20 cellular contexts compared by ENCODE assay signal in genomic region chr11:117090111-117090706, GRCh38. TPM values are rescaled to one million over a fixed set of nuclear protein-coding genes. Genes with fewer than 3 reads are reported as not detected.
DNase-seq lines count a peak whose midpoint lies in the region; ATAC-seq, FAIRE-seq and TF ChIP-seq lines count a peak whose summit lies in the region.
"Had no signal": no experiment of that assay in that cellular context is flagged by ENCODE, and none has a peak within 500 bp of the region (broad histone marks: within the 10 kb centered on the region; RNA-seq: fewer than 3 reads in every experiment).

No MANE protein-coding gene starts in this region.

- H3K4me1 ChIP-seq in trophoblast cell (ENCODE audit: control insufficient read depth in 1 of 2, insufficient read depth in 2 of 2, low read length in 2 of 2), result peaks cover 5 to 9% of the 10 kb centered on the region in 2 experiments
- H3K4me1 ChIP-seq in uterus, result no peaks in the 10 kb centered on the region
- H3K4me1 ChIP-seq: prostate gland had no signal

- H3K4me1 Mint-ChIP-seq in T-helper 17 cell, result peaks cover 49% of the 10 kb centered on the region

- intact Hi-C loops in uterus (cut with DNase I; ENCODE audit: low total_unique reads), result no loop called here

- no peak overlapping the region for H3K23ac ChIP-seq in trophoblast cell (ENCODE audit: low read length)

- DNase-seq in GM19239 (ENCODE audit: insufficient read length, low spot score), result no peak
- no peak for DNase-seq in T-helper 17 cell
- DNase-seq in epithelial cell of esophagus (ENCODE audit: low read depth), result peak; percentile 76
- peak in 1 of 2 donors; percentile 9 for DNase-seq in trophoblast cell
- DNase-seq in COLO829 (ENCODE audit: low spot score), result no peak
- no peak for DNase-seq in uterus
- no peak for DNase-seq in HT-29 (ENCODE audit: low spot score)
- DNase-seq: activated CD4-positive, CD25-positive, alpha-beta regulatory T cell treated with anti-CD3 and anti-CD28 coated beads, Interleukin-2, amount 50 U/mL, for 72 hours; activated CD8-positive, alpha-beta memory T cell treated with anti-CD3 and anti-CD28 coated beads, Interleukin-2, amount 50 U/mL, for 4 hours; activated naive CD4-positive, alpha-beta T cell treated with anti-CD3 and anti-CD28 coated beads, Interleukin-2, amount 10 ng/mL, durations not matched to agents 7 days and 5 days; COR-L47; effector memory CD4-positive, alpha-beta T cell; left lung; NCI-H1092; SIG-M5; spleen; T-helper 2 cell had no signal

- no peak for TF ChIP-seq POLR2A in uterus (IDR thresholded peaks at IDR 0.05)

- no peak overlapping the region for H3K4ac ChIP-seq in trophoblast cell (ENCODE audit: low read depth, low read length)

- H3K4me2 ChIP-seq in trophoblast cell (ENCODE audit: low read length), result no peak overlapping the region

- H3K14ac ChIP-seq in trophoblast cell (ENCODE audit: low read length), result no peak overlapping the region

- no peaks in the 10 kb centered on the region for H3K27me3 Mint-ChIP-seq in T-helper 17 cell
- H3K27me3 Mint-ChIP-seq: activated naive CD4-positive, alpha-beta T cell treated with anti-CD3 and anti-CD28 coated beads, Interleukin-2, amount 10 ng/mL, durations not matched to agents 7 days and 5 days had no signal

- H3K27me3 ChIP-seq in trophoblast cell (ENCODE audit: insufficient read depth, low read length), result no peaks in the 10 kb centered on the region
- no peaks in the 10 kb centered on the region for H3K27me3 ChIP-seq in uterus
- H3K27me3 ChIP-seq: left lung, spleen had no signal

- H3K36me3 ChIP-seq in trophoblast cell (ENCODE audit: control insufficient read depth in 1 of 2, insufficient read depth in 2 of 2, low read length in 2 of 2) (no peaks in the 10 kb centered on the region), uterus (no peaks in the 10 kb centered on the region)
- H3K36me3 ChIP-seq: prostate gland had no signal

- H3K27ac Mint-ChIP-seq in T-helper 17 cell, result no peak overlapping the region
- H3K27ac Mint-ChIP-seq: activated naive CD4-positive, alpha-beta T cell treated with anti-CD3 and anti-CD28 coated beads, Interleukin-2, amount 10 ng/mL, durations not matched to agents 7 days and 5 days; nephron had no signal

- H3K79me2 ChIP-seq in trophoblast cell (ENCODE audit: control insufficient read depth, insufficient read depth, low read length, poor library complexity), result peaks cover 5% of the 10 kb centered on the region

- TF ChIP-seq CTCF in epithelial cell of esophagus (IDR thresholded peaks at IDR 0.05; ENCODE audit: insufficient read depth, low read depth, low read length, missing control alignments), result no peak
- no peak for TF ChIP-seq CTCF in uterus (IDR thresholded peaks at IDR 0.05)

- H3K27ac ChIP-seq in trophoblast cell (ENCODE audit: low read depth, low read length) (peak overlapping the region; percentile 63), uterus (no peak overlapping the region)
- H3K27ac ChIP-seq: left lung, prostate gland, spleen had no signal

- H4K91ac ChIP-seq in trophoblast cell (ENCODE audit: low read depth, low read length), result no peak overlapping the region

- H2BK5ac ChIP-seq in trophoblast cell (ENCODE audit: low read depth, low read length, poor library complexity), result no peak overlapping the region

- H2BK12ac ChIP-seq in trophoblast cell (ENCODE audit: low read length), result no peak overlapping the region

- H3K79me1 ChIP-seq in trophoblast cell (ENCODE audit: low read length), result peaks cover under 1% of the 10 kb centered on the region

- peak; percentile 31 for FAIRE-seq in GM19239 (lab: Jason Lieb, UNC)

- peak overlapping the region; percentile 5 for H3K4me3 Mint-ChIP-seq in T-helper 17 cell
- H3K4me3 Mint-ChIP-seq: activated naive CD4-positive, alpha-beta T cell treated with anti-CD3 and anti-CD28 coated beads, Interleukin-2, amount 10 ng/mL, durations not matched to agents 7 days and 5 days; nephron had no signal

- H3K9ac ChIP-seq in trophoblast cell (ENCODE audit: low read length), result no peak overlapping the region

- H3K4me3 ChIP-seq in epithelial cell of esophagus (ENCODE audit: low read length) (peak overlapping the region; percentile 1), trophoblast cell (ENCODE audit: low read depth, low read length) (no peak overlapping the region), uterus (no peak overlapping the region)
- H3K4me3 ChIP-seq: left lung, prostate gland, spleen had no signal

- no peak overlapping the region for H2AK5ac ChIP-seq in trophoblast cell (ENCODE audit: low read length)

- no peak overlapping the region for H2BK120ac ChIP-seq in trophoblast cell (ENCODE audit: insufficient read depth, low read length, poor library complexity)

- H3K36me3 Mint-ChIP-seq in T-helper 17 cell (ENCODE audit: low read depth), result no peaks in the 10 kb centered on the region

- H3K18ac ChIP-seq in trophoblast cell (ENCODE audit: low read length), result no peak overlapping the region

- no peak overlapping the region for H4K8ac ChIP-seq in trophoblast cell (ENCODE audit: low read depth, low read length)

- WGBS in trophoblast cell (ENCODE audit: extremely low coverage, insufficient coverage, insufficient read length), result no CpG with 5 or more reads among the region's 5 CpGs

- ATAC-seq in T-helper 17 cell (no peak), GM21737 (IDR thresholded peaks at IDR 0.05; ENCODE audit: unreplicated experiment) (no peak)
- ATAC-seq: left lung had no signal

- H2AFZ ChIP-seq in trophoblast cell (ENCODE audit: insufficient read depth, low read length, poor library complexity), result no peak overlapping the region

- no peak overlapping the region for H4K12ac ChIP-seq in trophoblast cell (ENCODE audit: low read depth, low read length)

- H3K9me3 ChIP-seq in T-helper 17 cell (ENCODE audit: control insufficient read depth, low read length, poor library complexity, severe bottlenecking), result no peaks in the 10 kb centered on the region
- no peaks in the 10 kb centered on the region for H3K9me3 ChIP-seq in trophoblast cell (ENCODE audit: insufficient read depth, low read depth, low read length)
- H3K9me3 ChIP-seq in uterus, result no peaks in the 10 kb centered on the region
- H3K9me3 ChIP-seq: left lung, prostate gland, spleen had no signal

RNA-seq across cellular contexts. Expression of gene SIK3, which starts 8.0 kb away (rescaled TPM):
- 10 to 100 TPM; 82.7 to 87.5 TPM for total RNA-seq in T-helper 17 cell
- polyA plus RNA-seq in trophoblast cell (2013), result 15.6 and 16.7 TPM in 2 replicates
- total RNA-seq in uterus, result 10 to 100 TPM; 14.1 to 77.0 (median 40.7) TPM
- total RNA-seq in HT-29 (2014; rRNA removed; shearing (Covaris generic)), result 8.6 and 10.0 TPM in 2 replicates

RNA-seq across cellular contexts. Expression of gene PAFAH1B2, which starts 53.9 kb away (rescaled TPM):
- total RNA-seq in T-helper 17 cell (10 to 100 TPM; 31.1 to 43.4 TPM), uterus (100 to 1,000 TPM in 3 of 4 donors, 10 to 100 TPM in 1; 62.8 to 154 (median 128) TPM)
- 59.1 and 59.3 TPM in 2 replicates for polyA plus RNA-seq in trophoblast cell (2013)
- total RNA-seq in HT-29 (2014; rRNA removed; shearing (Covaris generic)), result 82.6 and 88.4 TPM in 2 replicates
